In the genomic region with DNA sequence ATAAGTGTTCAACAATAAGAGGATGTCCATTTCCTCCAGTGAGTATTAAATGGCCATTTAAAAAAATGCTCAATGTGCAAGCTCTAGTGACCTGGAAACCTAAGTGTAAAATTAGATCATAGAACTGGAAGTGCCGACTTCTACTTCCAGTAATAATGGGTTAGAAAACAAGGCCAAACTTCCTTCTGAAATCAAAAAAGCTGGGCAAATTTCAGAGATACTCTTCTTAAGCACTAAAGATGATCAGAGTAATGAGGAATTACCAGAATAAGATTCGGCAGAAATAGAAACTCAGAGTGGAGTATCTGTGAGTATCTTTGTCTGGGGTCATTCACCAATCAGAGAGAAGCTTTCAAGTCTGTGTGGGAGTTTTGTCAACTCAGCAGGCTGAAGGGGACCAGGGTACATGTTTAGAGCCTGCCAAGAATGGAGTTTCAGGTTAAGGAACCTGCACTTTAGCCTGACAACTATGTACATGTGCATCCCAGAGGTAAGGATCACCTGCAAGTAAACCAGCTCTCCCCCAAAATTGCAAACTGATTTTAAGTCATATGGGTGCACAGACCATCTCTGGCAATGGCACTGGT, we compare ENCODE assay signal across 18 cellular contexts. TPM values are rescaled to one million over a fixed set of nuclear protein-coding genes. Genes with fewer than 3 reads are reported as not detected.
DNase-seq lines count a peak whose midpoint lies in the region; ATAC-seq and TF ChIP-seq lines count a peak whose summit lies in the region.
"Had no signal": no experiment of that assay in that cellular context is flagged by ENCODE, and none has a peak within 500 bp of the region (broad histone marks: within the 10 kb centered on the region; RNA-seq: fewer than 3 reads in every experiment).

No MANE protein-coding gene starts in this region.

- in situ Hi-C loops in gastrocnemius medialis (cut with MboI; ENCODE audit: low sequenced_read_pairs in 4 of 4): no loop called here

- TF ChIP-seq CTCF in left ventricle myocardium inferior (IDR thresholded peaks at IDR 0.05; ENCODE audit: borderline replicate concordance): no peak
- no peak for TF ChIP-seq CTCF in gastrocnemius medialis (IDR thresholded peaks at IDR 0.05 in 4 of 5, conservative IDR thresholded peaks at IDR 0.05 in 1 of 5)

- peaks cover 28% of the 10 kb centered on the region for H3K9me3 ChIP-seq in left ventricle myocardium inferior (replicated peaks)
- H3K9me3 ChIP-seq in gastrocnemius medialis: no peaks in the 10 kb centered on the region

- peak overlapping the region; percentile 89 for H3K27ac ChIP-seq in left ventricle myocardium inferior (replicated peaks)
- peak overlapping the region; percentile 26 to 83 (median 71) for H3K27ac ChIP-seq in gastrocnemius medialis
- H3K27ac ChIP-seq: KMS-11 had no signal

- peak; percentile 32 to 43 for ATAC-seq in gastrocnemius medialis
- ATAC-seq in GM21515 (IDR thresholded peaks at IDR 0.05; ENCODE audit: unreplicated experiment): no peak

- intact Hi-C loops in left ventricle myocardium inferior (cut with micrococcal nuclease) (no loop called here), gastrocnemius medialis (cut with DNase I; ENCODE audit: low total_unique reads) (loop anchor here (10.0 kb wide), 1 partner anchor 93 kb away; no protein-coding TSS in a partner anchor)

- H3K4me1 ChIP-seq in left ventricle myocardium inferior (peaks cover 48% of the 10 kb centered on the region), gastrocnemius medialis (peaks cover 3 to 35% of the 10 kb centered on the region in 2 donors)

- H3K27me3 ChIP-seq in left ventricle myocardium inferior (ENCODE audit: low read depth) (no peaks in the 10 kb centered on the region), gastrocnemius medialis (no peaks in the 10 kb centered on the region)

- peak; percentile 68 for DNase-seq in DMS79 treated with DMSO at 0.1 percent for 48 hours (lab: John Stamatoyannopoulos, UW)
- DNase-seq in RPMI8226: peak; percentile 95
- DNase-seq in left ventricle myocardium inferior: no peak
- DNase-seq in gastrocnemius medialis: no peak
- no peak for DNase-seq in HCEC 1CT
- no peak for DNase-seq in NCI-H2081 (lab: John Stamatoyannopoulos, UW)
- no peak for DNase-seq in GDM1 (lab: John Stamatoyannopoulos, UW)
- DNase-seq: DMS 273 treated with DMSO at 0.1 percent for 48 hours, NCI-H1048, NCI-H146, NCI-H2081 treated with DMSO at 0.1 percent for 48 hours, NCI-H2227 treated with DMSO at 0.1 percent for 48 hours, NCI-H524, SIG-M5 had no signal

- H3K36me3 ChIP-seq in left ventricle myocardium inferior (no peaks in the 10 kb centered on the region), gastrocnemius medialis (no peaks in the 10 kb centered on the region)

- no peak overlapping the region for H3K4me3 ChIP-seq in left ventricle myocardium inferior
- no peak overlapping the region for H3K4me3 ChIP-seq in gastrocnemius medialis

- TF ChIP-seq POLR2A in gastrocnemius medialis (IDR thresholded peaks at IDR 0.05): no peak

RNA-seq across cellular contexts. Expression of a gene that starts 17.1 kb away (rescaled TPM):
- total RNA-seq in left ventricle myocardium inferior (not detected), gastrocnemius medialis (not detected)
- total RNA-seq: H4, M059J had no signal

RNA-seq across cellular contexts. Expression of a gene that starts 20.0 kb away (rescaled TPM):
- total RNA-seq in left ventricle myocardium inferior (2.9 TPM), gastrocnemius medialis (1 to 10 TPM in 2 of 4 donors, under 1 TPM in 2; 0.46 to 3.4 (median 1.6) TPM)
- total RNA-seq: H4, M059J had no signal

Comparison
In these comparisons a context has a peak if more than half of its experiments do, and no peak if none do; other contexts are left out.
1. DNase-seq: peak in DMS79 treated with DMSO at 0.1 percent for 48 hours (single experiment) and RPMI8226 (single experiment); none in left ventricle myocardium inferior (single experiment), gastrocnemius medialis (0 of 2), HCEC 1CT (single experiment), NCI-H2081 (0 of 2) and GDM1 (single experiment).